Comparison of ENCODE assay signal across 15 cellular contexts in the genomic region with DNA sequence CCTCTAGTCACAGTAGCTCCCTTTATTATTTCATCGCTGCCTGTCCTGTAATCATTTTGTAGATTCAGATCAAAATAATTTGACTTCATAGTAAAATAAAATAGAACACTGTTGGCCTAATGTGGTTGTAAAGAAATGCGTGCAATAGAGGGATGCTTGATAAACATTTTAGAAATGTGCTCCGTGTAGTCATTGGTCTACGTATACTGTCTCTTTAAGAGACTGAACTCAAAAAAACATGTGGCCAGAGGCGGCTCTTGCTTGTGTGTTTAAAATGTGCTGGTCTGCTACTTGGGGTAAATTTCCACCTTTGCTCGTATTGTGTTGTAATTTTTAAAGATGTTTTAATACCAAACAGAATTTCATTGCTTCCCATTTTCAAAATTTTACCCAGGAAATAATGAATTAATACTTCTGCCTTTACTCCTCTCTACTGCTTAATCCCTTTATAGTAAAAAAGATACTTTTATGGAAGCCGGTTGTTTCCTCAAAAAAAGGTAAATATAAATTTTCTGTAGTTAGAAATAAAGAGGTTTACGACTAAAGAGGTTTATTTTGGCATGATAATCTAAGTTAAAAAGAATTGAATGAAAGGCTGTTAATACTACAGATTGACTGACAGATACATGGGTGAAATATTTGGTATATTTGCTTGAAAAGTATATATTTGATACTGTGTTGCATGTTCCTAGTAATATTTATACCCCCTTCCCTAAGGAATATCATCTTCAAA. TPM values are rescaled to one million over a fixed set of nuclear protein-coding genes. Genes with fewer than 3 reads are reported as not detected.
DNase-seq lines count a peak whose midpoint lies in the region; ATAC-seq and TF ChIP-seq lines count a peak whose summit lies in the region.
"Had no signal": no experiment of that assay in that cellular context is flagged by ENCODE, and none has a peak within 500 bp of the region (broad histone marks: within the 10 kb centered on the region; RNA-seq: fewer than 3 reads in every experiment).

No MANE protein-coding gene starts in this region.

- H3F3A ChIP-seq in SK-N-SH (replicated peaks; ENCODE audit: insufficient read depth) = peaks cover 12% of the 10 kb centered on the region

- H3K9ac ChIP-seq in SK-N-SH = peak overlapping the region; percentile 40; the same call in 1 of the 2 replicates

- no peak for TF ChIP-seq RAD21 in SK-N-SH (IDR thresholded peaks at IDR 0.05; ENCODE audit: low read length)

- POLR2A ChIA-PET in CD8-positive, alpha-beta memory T cell (lab: Charles Lee) = no interaction called here
- POLR2A ChIA-PET in SK-N-SH (lab: Yijun Ruan, JAX) = interaction anchor here (0.9 kb wide), 1 partner anchor 19 kb away, joined by 3 read pairs; no protein-coding TSS in a partner anchor

- no peaks in the 10 kb centered on the region for H3K4me1 ChIP-seq in CD8-positive, alpha-beta memory T cell (ENCODE audit: insufficient read depth, low read length)
- H3K4me1 ChIP-seq in SK-N-SH (ENCODE audit: control insufficient read depth in 1 of 2, insufficient read depth in 2 of 2, low read depth in 1 of 2, low read length in 1 of 2) = no peaks in the 10 kb centered on the region; a peak in 1 of 4 replicates
- no peaks in the 10 kb centered on the region for H3K4me1 ChIP-seq in iPS DF 6.9 (ENCODE audit: control insufficient read depth, insufficient read depth, low read length)
- peaks cover 0 to 10% (median 0%) of the 10 kb centered on the region in 3 donors for H3K4me1 ChIP-seq in esophagus squamous epithelium

- no peak for ATAC-seq in GM21381 (IDR thresholded peaks at IDR 0.05; ENCODE audit: unreplicated experiment)

- 22% methylated on average over 8 of the region's 8 CpGs for WGBS in SK-N-SH (ENCODE audit: low lambda C conversion rate)
- no CpG with 5 or more reads among the region's 8 CpGs for WGBS in iPS DF 6.9 (ENCODE audit: insufficient coverage, insufficient read length)
- 24 to 33% methylated on average over 8 of the region's 8 CpGs for WGBS in esophagus squamous epithelium, 2 donors

- H3K9me2 ChIP-seq in SK-N-SH = no peaks in the 10 kb centered on the region

- H3K27ac Mint-ChIP-seq in CD8-positive, alpha-beta memory T cell = no peak overlapping the region

- H3K27ac ChIP-seq in CD8-positive, alpha-beta memory T cell (ENCODE audit: low read depth, low read length) = peak overlapping the region; percentile 49
- H3K27ac ChIP-seq in SK-N-SH (ENCODE audit: low read depth in 2 of 2, low read length in 1 of 2) (peak overlapping the region in 1 of 2 experiments; percentile 91; a peak in 2 of 4 replicates), iPS DF 6.9 (ENCODE audit: low read length) (no peak overlapping the region), esophagus squamous epithelium (no peak overlapping the region)
- H3K27ac ChIP-seq: stomach had no signal

- no peak overlapping the region for H3K4me3 ChIP-seq in CD8-positive, alpha-beta memory T cell (ENCODE audit: low read length)
- H3K4me3 ChIP-seq in SK-N-SH (ENCODE audit: low read depth in 2 of 2, low read length in 1 of 2) = peak overlapping the region; percentile 55 to 64
- H3K4me3 ChIP-seq in iPS DF 6.9 (ENCODE audit: low read length) = peak overlapping the region; percentile 56; the same call in 1 of the 2 replicates
- H3K4me3 ChIP-seq in esophagus squamous epithelium = no peak overlapping the region
- H3K4me3 ChIP-seq: stomach had no signal

- no peak for TF ChIP-seq CTCF in SK-N-SH (IDR thresholded peaks at IDR 0.05)
- no peak for TF ChIP-seq CTCF in esophagus squamous epithelium (IDR thresholded peaks at IDR 0.05)

- no peak for DNase-seq in CD8-positive, alpha-beta memory T cell
- DNase-seq in HT1080 (ENCODE audit: low read depth) (peak; percentile 30), SK-N-SH (no peak), iPS DF 6.9 (ENCODE audit: low read depth, low spot score) (no peak), CD1c-positive myeloid dendritic cell (ENCODE audit: extremely low spot score) (no peak), GM03348 (ENCODE audit: low spot score) (no peak), esophagus squamous epithelium (lab: John Stamatoyannopoulos, UW) (no peak)
- DNase-seq: GDM1, kidney glomerular epithelial cell, NCI-H1092, nucleus accumbens, stomach, T1000 had no signal

- CTCF ChIA-PET in CD8-positive, alpha-beta memory T cell (lab: Charles Lee) = no interaction called here
- CTCF ChIA-PET in SK-N-SH (lab: Yijun Ruan, JAX) = interaction anchor here (0.9 to 4.3 kb wide), 4 partner anchors 42 to 129 kb away, joined by 3 to 18 read pairs (median 6); no protein-coding TSS in a partner anchor

- intact Hi-C loops in esophagus squamous epithelium (cut with DNase I) = no loop called here

- H2AFZ ChIP-seq in SK-N-SH (ENCODE audit: low read depth) = peak overlapping the region; percentile 85

- H4K20me1 ChIP-seq in SK-N-SH (ENCODE audit: insufficient read depth) = no peaks in the 10 kb centered on the region

- no peaks in the 10 kb centered on the region for H3K79me2 ChIP-seq in SK-N-SH (ENCODE audit: insufficient read depth)

- no peak for TF ChIP-seq EP300 in SK-N-SH (IDR thresholded peaks at IDR 0.05; ENCODE audit: borderline replicate concordance in 1 of 2, low read depth in 1 of 2, low read length in 1 of 2)

- H3K36me3 ChIP-seq in CD8-positive, alpha-beta memory T cell (ENCODE audit: insufficient read depth, low read length) = no peaks in the 10 kb centered on the region
- peaks cover 0 to 5% of the 10 kb centered on the region in 2 experiments for H3K36me3 ChIP-seq in SK-N-SH (replicated peaks in 1 of 2; ENCODE audit: control insufficient read depth in 1 of 2, insufficient read depth in 2 of 2, low read length in 1 of 2)
- no peaks in the 10 kb centered on the region for H3K36me3 ChIP-seq in iPS DF 6.9 (ENCODE audit: control insufficient read depth, insufficient read depth, low read length)
- no peaks in the 10 kb centered on the region for H3K36me3 ChIP-seq in esophagus squamous epithelium
- H3K36me3 ChIP-seq: stomach had no signal

- no peak overlapping the region for H3K4me3 Mint-ChIP-seq in CD8-positive, alpha-beta memory T cell

- H3K9me3 Mint-ChIP-seq in CD8-positive, alpha-beta memory T cell = peaks cover 14 to 35% (median 22%) of the 10 kb centered on the region in 5 donors

- H3K27me3 ChIP-seq in CD8-positive, alpha-beta memory T cell (ENCODE audit: insufficient read depth, low read length, poor library complexity, severe bottlenecking) = peaks cover 32% of the 10 kb centered on the region
- H3K27me3 ChIP-seq in SK-N-SH (ENCODE audit: insufficient read depth) (peaks cover 4% of the 10 kb centered on the region; the same call in 1 of the 2 replicates), iPS DF 6.9 (ENCODE audit: control insufficient read depth, insufficient read depth, low read length) (no peaks in the 10 kb centered on the region), esophagus squamous epithelium (peaks cover 0 to 75% (median 29%) of the 10 kb centered on the region in 4 donors)

- no peaks in the 10 kb centered on the region for H3K9me3 ChIP-seq in CD8-positive, alpha-beta memory T cell (ENCODE audit: low read length)
- no peaks in the 10 kb centered on the region for H3K9me3 ChIP-seq in SK-N-SH
- no peaks in the 10 kb centered on the region for H3K9me3 ChIP-seq in iPS DF 6.9 (ENCODE audit: control insufficient read depth, insufficient read depth, low read length)
- no peaks in the 10 kb centered on the region for H3K9me3 ChIP-seq in esophagus squamous epithelium

- TF ChIP-seq POLR2A in esophagus squamous epithelium (IDR thresholded peaks at IDR 0.05) = no peak

- H3K27me3 Mint-ChIP-seq in CD8-positive, alpha-beta memory T cell = peaks cover 54 to 63% of the 10 kb centered on the region in 2 donors

- peak overlapping the region; percentile 73 for H3K4me2 ChIP-seq in SK-N-SH

- H3K36me3 Mint-ChIP-seq in CD8-positive, alpha-beta memory T cell = no peaks in the 10 kb centered on the region

- peaks cover 5 to 11% (median 9%) of the 10 kb centered on the region in 3 donors for H3K4me1 Mint-ChIP-seq in CD8-positive, alpha-beta memory T cell

TF ChIP-seq in SK-N-SH, 30 proteins besides CTCF, POLR2A, EP300 and RAD21 (continues in another document):
- TF ChIP-seq RCOR1 (IDR thresholded peaks at IDR 0.05; ENCODE audit: low read length) (no peak), YY1 (IDR thresholded peaks at IDR 0.05; ENCODE audit: low read depth) (no peak), GABPA (IDR thresholded peaks at IDR 0.05; ENCODE audit: low read depth) (no peak), JUND (IDR thresholded peaks at IDR 0.05) (no peak), SIN3A (IDR thresholded peaks at IDR 0.05; ENCODE audit: borderline replicate concordance, low read depth, low read length) (0 out of 2 replicates have a peak, but pooled peaks have one; percentile 54)
- TF ChIP-seq, protein P1, sequence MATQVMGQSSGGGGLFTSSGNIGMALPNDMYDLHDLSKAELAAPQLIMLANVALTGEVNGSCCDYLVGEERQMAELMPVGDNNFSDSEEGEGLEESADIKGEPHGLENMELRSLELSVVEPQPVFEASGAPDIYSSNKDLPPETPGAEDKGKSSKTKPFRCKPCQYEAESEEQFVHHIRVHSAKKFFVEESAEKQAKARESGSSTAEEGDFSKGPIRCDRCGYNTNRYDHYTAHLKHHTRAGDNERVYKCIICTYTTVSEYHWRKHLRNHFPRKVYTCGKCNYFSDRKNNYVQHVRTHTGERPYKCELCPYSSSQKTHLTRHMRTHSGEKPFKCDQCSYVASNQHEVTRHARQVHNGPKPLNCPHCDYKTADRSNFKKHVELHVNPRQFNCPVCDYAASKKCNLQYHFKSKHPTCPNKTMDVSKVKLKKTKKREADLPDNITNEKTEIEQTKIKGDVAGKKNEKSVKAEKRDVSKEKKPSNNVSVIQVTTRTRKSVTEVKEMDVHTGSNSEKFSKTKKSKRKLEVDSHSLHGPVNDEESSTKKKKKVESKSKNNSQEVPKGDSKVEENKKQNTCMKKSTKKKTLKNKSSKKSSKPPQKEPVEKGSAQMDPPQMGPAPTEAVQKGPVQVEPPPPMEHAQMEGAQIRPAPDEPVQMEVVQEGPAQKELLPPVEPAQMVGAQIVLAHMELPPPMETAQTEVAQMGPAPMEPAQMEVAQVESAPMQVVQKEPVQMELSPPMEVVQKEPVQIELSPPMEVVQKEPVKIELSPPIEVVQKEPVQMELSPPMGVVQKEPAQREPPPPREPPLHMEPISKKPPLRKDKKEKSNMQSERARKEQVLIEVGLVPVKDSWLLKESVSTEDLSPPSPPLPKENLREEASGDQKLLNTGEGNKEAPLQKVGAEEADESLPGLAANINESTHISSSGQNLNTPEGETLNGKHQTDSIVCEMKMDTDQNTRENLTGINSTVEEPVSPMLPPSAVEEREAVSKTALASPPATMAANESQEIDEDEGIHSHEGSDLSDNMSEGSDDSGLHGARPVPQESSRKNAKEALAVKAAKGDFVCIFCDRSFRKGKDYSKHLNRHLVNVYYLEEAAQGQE (IDR thresholded peaks at IDR 0.05; ENCODE audit: low read depth, low read length) = no peak

RNA-seq across cellular contexts. Expression of a gene that starts 2.0 kb away (rescaled TPM):
- total RNA-seq in CD8-positive, alpha-beta memory T cell = not detected
- polyA plus RNA-seq in CD8-positive, alpha-beta memory T cell = not detected
- 2.3 and 2.5 TPM in 2 replicates for total RNA-seq in HT1080 (2014; rRNA removed; shearing (Covaris generic))
- polyA plus RNA-seq in HT1080 (2015; cell fraction: cytosol; rRNA removed) = 1.5 and 1.7 TPM in 2 replicates
- 1.8 and 2.2 TPM in 2 replicates for polyA plus RNA-seq in HT1080 (2015; cell fraction: nucleus; rRNA removed)
- polyA plus RNA-seq in SK-N-SH (2012; rRNA removed) = 0.67 and 0.91 TPM in 2 replicates
- 1.0 and 1.1 TPM in 2 replicates for polyA plus RNA-seq in SK-N-SH (2012; cell fraction: cytosol; rRNA removed)
- polyA plus RNA-seq in SK-N-SH (2012; cell fraction: nucleus; rRNA removed) = 0.53 and 1.1 TPM in 2 replicates
- not detected for total RNA-seq in esophagus squamous epithelium
- total RNA-seq: stomach had no signal
- polyA plus RNA-seq: esophagus, stomach had no signal

Comparison
In these comparisons a context has a peak if more than half of its experiments do, and no peak if none do; other contexts are left out.
1. H3K4me3 ChIP-seq: peak in SK-N-SH (2 of 2) and iPS DF 6.9 (single experiment); none in CD8-positive, alpha-beta memory T cell (single experiment) and esophagus squamous epithelium (0 of 4).